Comparison of ENCODE assay signal across 21 cellular contexts in the genomic region with DNA sequence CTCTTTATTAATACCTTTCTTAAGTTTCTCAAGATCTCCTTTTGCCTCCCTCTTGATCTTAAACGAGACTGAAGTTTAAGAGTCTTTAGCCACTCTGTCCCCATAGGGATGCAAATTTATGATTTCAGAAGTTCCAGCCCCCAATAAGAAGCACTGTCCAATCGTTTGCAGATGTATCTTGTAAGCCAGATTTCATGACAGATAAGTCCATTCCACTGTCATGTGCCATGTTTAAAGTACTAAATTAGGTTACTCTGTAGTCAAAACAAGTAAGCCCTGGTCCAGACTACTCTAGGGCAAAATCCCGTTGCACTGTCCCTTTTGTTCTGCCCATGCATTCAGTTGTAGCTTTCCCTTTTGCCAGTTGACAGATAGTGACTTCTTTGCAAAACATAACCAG.
"Had no signal": no experiment of that assay in that cellular context is flagged by ENCODE, and none has a peak within 500 bp of the region (broad histone marks: within the 10 kb centered on the region; RNA-seq: fewer than 3 reads in every experiment).

No MANE protein-coding gene starts in this region.

- H3K4me1 Mint-ChIP-seq: activated naive CD8-positive, alpha-beta T cell treated with anti-CD3 and anti-CD28 coated beads, Interleukin-2, amount 10 ng/mL, durations not matched to agents 7 days and 5 days had no signal

- H3K27me3 Mint-ChIP-seq: activated CD8-positive, alpha-beta T cell treated with anti-CD3 and anti-CD28 coated beads for 36 hours; activated naive CD8-positive, alpha-beta T cell treated with anti-CD3 and anti-CD28 coated beads, Interleukin-2, amount 10 ng/mL, durations not matched to agents 7 days and 5 days had no signal

- H3K4me3 ChIP-seq: adrenal gland, colonic mucosa, Peyer's patch, SJSA1 had no signal

- H3K9me3 ChIP-seq: adrenal gland, colonic mucosa, Peyer's patch, SJSA1 had no signal

- H3K27me3 ChIP-seq: adrenal gland, colonic mucosa, Peyer's patch, SJSA1 had no signal

- H3K4me3 Mint-ChIP-seq: activated CD8-positive, alpha-beta T cell treated with anti-CD3 and anti-CD28 coated beads for 36 hours; activated naive CD8-positive, alpha-beta T cell treated with anti-CD3 and anti-CD28 coated beads, Interleukin-2, amount 10 ng/mL, durations not matched to agents 7 days and 5 days; activated T-cell treated with anti-CD3 and anti-CD28 coated beads, Interleukin-2, amount 50 U/mL, for 72 hours had no signal

- H3K27ac Mint-ChIP-seq: activated CD8-positive, alpha-beta T cell treated with anti-CD3 and anti-CD28 coated beads for 36 hours; activated naive CD8-positive, alpha-beta T cell treated with anti-CD3 and anti-CD28 coated beads, Interleukin-2, amount 10 ng/mL, durations not matched to agents 7 days and 5 days; activated T-cell treated with anti-CD3 and anti-CD28 coated beads, Interleukin-2, amount 50 U/mL, for 72 hours; activated T-helper 2 cell treated with anti-CD3 and anti-CD28 coated beads, Interferon-gamma antibody, Interleukin-2, Interleukin-4, amounts not matched to agents 10 μg/mL and 5 μg/mL and 100 μg/mL, durations not matched to agents 14 hours and 24 hours and 36 hours had no signal

- DNase-seq: activated CD4-positive, alpha-beta T cell treated with anti-CD3 and anti-CD28 coated beads for 4 hours; activated CD8-positive, alpha-beta memory T cell treated with anti-CD3 and anti-CD28 coated beads, Interleukin-2, amount 50 U/mL, for 4 hours; activated CD8-positive, alpha-beta T cell treated with anti-CD3 and anti-CD28 coated beads for 36 hours; activated naive CD4-positive, alpha-beta T cell treated with anti-CD3 and anti-CD28 coated beads, Interleukin-2, amount 50 U/mL, for 16 hours; activated naive CD8-positive, alpha-beta T cell treated with anti-CD3 and anti-CD28 coated beads, Interleukin-2, amount 10 ng/mL, durations not matched to agents 7 days and 5 days; activated T-cell treated with anti-CD3 and anti-CD28 coated beads, Interleukin-2, amount 50 U/mL, for 72 hours; adrenal gland; anterior cingulate cortex; cerebellar nuclear complex; colonic mucosa; NCI-H1105 treated with DMSO at 0.1 percent for 48 hours; NCI-H1436 treated with DMSO at 0.1 percent for 48 hours; NCI-H187; NCI-H2081; NCI-H510A treated with DMSO at 0.1 percent for 48 hours; Peyer's patch; Right ventricle myocardium superior; T-helper 1 cell had no signal

- H3K36me3 ChIP-seq: adrenal gland, colonic mucosa had no signal

- H3K27ac ChIP-seq: adrenal gland, colonic mucosa, Peyer's patch, RWPE1, SJSA1 had no signal

- H3K4me1 ChIP-seq: adrenal gland, colonic mucosa, Peyer's patch, SJSA1 had no signal
